Comparison of ENCODE assay signal across 1 cellular context in the genomic region with DNA sequence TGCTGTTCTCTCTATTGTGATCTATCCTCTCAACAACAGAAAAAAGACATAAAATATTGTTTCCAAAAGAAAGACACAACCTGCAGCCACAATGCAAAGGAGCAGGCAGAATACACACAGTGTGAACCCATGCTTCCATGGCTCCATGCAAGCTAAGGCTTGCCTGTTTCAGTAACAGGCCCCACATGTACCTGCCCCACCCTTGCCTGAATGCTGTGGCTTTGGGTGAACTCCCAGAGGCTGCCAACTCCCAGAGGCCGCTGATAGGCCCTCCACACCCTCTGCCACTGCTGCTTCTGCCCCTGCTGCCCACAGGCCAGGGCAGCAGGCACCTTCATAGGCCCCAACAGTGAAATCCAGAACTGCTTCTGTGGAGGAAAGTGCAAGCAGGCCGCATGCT.
TF ChIP-seq lines count a peak whose summit lies in the region.

No MANE protein-coding gene starts in this region.

TF ChIP-seq in H1, 55 proteins besides CTCF, POLR2A, EP300 and RAD21 (continued from another document):
- TF ChIP-seq, protein P1, sequence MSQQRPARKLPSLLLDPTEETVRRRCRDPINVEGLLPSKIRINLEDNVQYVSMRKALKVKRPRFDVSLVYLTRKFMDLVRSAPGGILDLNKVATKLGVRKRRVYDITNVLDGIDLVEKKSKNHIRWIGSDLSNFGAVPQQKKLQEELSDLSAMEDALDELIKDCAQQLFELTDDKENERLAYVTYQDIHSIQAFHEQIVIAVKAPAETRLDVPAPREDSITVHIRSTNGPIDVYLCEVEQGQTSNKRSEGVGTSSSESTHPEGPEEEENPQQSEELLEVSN (IDR thresholded peaks at IDR 0.05) = no peak
- no peak for TF ChIP-seq CHD2 (IDR thresholded peaks at IDR 0.05; ENCODE audit: low read length)
- TF ChIP-seq RXRA (IDR thresholded peaks at IDR 0.05; ENCODE audit: insufficient read depth, low read depth, low read length) = no peak
- no peak for TF ChIP-seq BCL11A (IDR thresholded peaks at IDR 0.05; ENCODE audit: low read depth in 2 of 2, low read length in 2 of 2)
- TF ChIP-seq ASH2L (IDR thresholded peaks at IDR 0.05; ENCODE audit: low read length) = no peak
- no peak for TF ChIP-seq KDM1A (IDR thresholded peaks at IDR 0.05; ENCODE audit: borderline replicate concordance, low read length)
TF ChIP-seq in H1: peak in this region for 0.
